Comparison of ENCODE assay signal across 1 cellular context in the genomic region with DNA sequence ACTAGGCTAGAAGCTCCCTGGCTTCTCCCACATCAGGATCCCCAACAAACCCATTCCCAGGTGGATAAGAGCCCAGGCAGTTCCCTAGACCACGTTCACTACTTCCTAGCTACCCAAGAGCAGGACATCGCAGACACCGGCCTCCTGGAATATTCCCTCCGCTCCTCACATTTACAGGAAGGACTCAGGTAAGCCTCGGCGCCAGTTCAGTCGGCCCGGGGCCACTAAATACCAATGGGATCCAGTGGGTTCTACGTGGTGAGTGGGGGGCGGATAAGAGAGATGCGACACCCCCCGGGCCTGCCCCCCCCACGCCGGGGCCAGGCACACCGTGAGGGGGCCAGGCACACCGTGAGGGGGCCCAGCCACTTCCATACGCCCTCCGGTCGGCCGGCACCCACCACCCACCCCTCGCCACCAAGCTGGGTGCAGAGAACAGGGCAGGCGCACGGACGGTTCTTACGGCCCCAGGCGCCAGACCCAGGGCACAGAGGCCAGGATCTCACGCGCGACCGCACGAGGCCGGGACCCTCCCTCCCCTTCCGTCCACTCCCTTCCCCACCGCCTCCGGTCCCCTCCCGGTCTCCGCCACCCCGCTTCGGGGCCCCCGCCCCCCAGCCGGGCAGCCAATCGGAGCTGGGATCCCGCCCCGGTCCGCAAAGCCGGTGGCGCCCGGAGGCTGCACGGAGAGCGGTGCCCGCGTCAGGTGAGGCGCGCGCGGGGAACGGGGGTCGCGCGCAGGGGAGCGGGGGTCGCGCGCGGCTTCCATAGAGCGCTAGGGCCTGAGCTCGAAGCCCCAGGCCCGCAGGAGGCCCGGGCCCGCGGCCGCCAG.
A peak's percentile ranks its signal among the peaks of the same experiment; 100 is the strongest.
TF ChIP-seq lines count a peak whose summit lies in the region.

Gene BLVRA (plus strand): TSS at position 652 of the 832 bp plus-strand sequence. CDS start 12,479 bp downstream, outside the sequence.

TF ChIP-seq in GM12878, 131 proteins besides CTCF, POLR2A, EP300 and RAD21 (continued from another document and continues in another):
- TF ChIP-seq HDGF (IDR thresholded peaks at IDR 0.05) (no peak), EZH2 (IDR thresholded peaks at IDR 0.05; ENCODE audit: borderline replicate concordance, control insufficient read depth, low read depth, low read length) (no peak), HDAC2 (IDR thresholded peaks at IDR 0.05) (no peak), HSF1 (IDR thresholded peaks at IDR 0.05; ENCODE audit: low read depth, low read length) (no peak), FOS (IDR thresholded peaks at IDR 0.05; ENCODE audit: borderline replicate concordance, extremely low read depth, insufficient read length) (no peak), ATF7 (IDR thresholded peaks at IDR 0.05; ENCODE audit: low read depth) (no peak), CBX5 (IDR thresholded peaks at IDR 0.05; ENCODE audit: low read depth) (no peak), MEF2A (IDR thresholded peaks at IDR 0.05; ENCODE audit: insufficient read depth, low read depth, low read length) (no peak), SMAD5 (IDR thresholded peaks at IDR 0.05; ENCODE audit: low read depth) (no peak), PML (IDR thresholded peaks at IDR 0.05; ENCODE audit: low read length) (no peak), MYC (IDR thresholded peaks at IDR 0.05; ENCODE audit: insufficient read depth, insufficient read length, insufficient replicate concordance, low read length, severe bottlenecking) (no peak), ZSCAN29 (IDR thresholded peaks at IDR 0.05) (no peak), KLF5 (IDR thresholded peaks at IDR 0.05; ENCODE audit: partially characterized antibody) (no peak), STAT1 (conservative IDR thresholded peaks at IDR 0.05) (no peak), MEF2B (IDR thresholded peaks at IDR 0.05; ENCODE audit: partially characterized antibody, poor library complexity, severe bottlenecking) (peak; percentile 13), MTA3 (IDR thresholded peaks at IDR 0.05; ENCODE audit: borderline replicate concordance, low read length) (no peak), FOXM1 (IDR thresholded peaks at IDR 0.05; ENCODE audit: low read depth, low read length) (no peak), IRF4 (IDR thresholded peaks at IDR 0.05; ENCODE audit: low read depth, low read length) (no peak), ZBTB11 (CRISPR knock-in tag; IDR thresholded peaks at IDR 0.05) (no peak), ZZZ3 (IDR thresholded peaks at IDR 0.05; ENCODE audit: control insufficient read depth, insufficient read length, low read depth) (no peak), CEBPB (IDR thresholded peaks at IDR 0.05; ENCODE audit: borderline replicate concordance in 1 of 2, low read depth in 2 of 2, low read length in 2 of 2) (no peak), EGR1 (IDR thresholded peaks at IDR 0.05; ENCODE audit: borderline replicate concordance in 1 of 2, low read depth in 2 of 2, low read length in 2 of 2) (0 out of 3 replicates have a peak, but pooled peaks of 1 of the 2 experiments have one; percentile 16), SREBF1 (IDR thresholded peaks at IDR 0.05; ENCODE audit: low read length) (no peak), PAX8 (IDR thresholded peaks at IDR 0.05) (no peak), SMAD1 (IDR thresholded peaks at IDR 0.05; ENCODE audit: low read depth, partially characterized antibody) (no peak), SPI1 (IDR thresholded peaks at IDR 0.05; ENCODE audit: borderline replicate concordance, insufficient read depth, low read depth, low read length) (no peak), IKZF2 (IDR thresholded peaks at IDR 0.05) (no peak), ZNF384 (IDR thresholded peaks at IDR 0.05; ENCODE audit: borderline replicate concordance, low read depth, low read length) (no peak), FOXK2 (IDR thresholded peaks at IDR 0.05) (no peak), ZNF687 (IDR thresholded peaks at IDR 0.05) (no peak)
- TF ChIP-seq, protein P1, sequence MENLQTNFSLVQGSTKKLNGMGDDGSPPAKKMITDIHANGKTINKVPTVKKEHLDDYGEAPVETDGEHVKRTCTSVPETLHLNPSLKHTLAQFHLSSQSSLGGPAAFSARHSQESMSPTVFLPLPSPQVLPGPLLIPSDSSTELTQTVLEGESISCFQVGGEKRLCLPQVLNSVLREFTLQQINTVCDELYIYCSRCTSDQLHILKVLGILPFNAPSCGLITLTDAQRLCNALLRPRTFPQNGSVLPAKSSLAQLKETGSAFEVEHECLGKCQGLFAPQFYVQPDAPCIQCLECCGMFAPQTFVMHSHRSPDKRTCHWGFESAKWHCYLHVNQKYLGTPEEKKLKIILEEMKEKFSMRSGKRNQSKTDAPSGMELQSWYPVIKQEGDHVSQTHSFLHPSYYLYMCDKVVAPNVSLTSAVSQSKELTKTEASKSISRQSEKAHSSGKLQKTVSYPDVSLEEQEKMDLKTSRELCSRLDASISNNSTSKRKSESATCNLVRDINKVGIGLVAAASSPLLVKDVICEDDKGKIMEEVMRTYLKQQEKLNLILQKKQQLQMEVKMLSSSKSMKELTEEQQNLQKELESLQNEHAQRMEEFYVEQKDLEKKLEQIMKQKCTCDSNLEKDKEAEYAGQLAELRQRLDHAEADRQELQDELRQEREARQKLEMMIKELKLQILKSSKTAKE (IDR thresholded peaks at IDR 0.05; ENCODE audit: low read depth, poor library complexity, severe bottlenecking): no peak
- TF ChIP-seq, protein P2, sequence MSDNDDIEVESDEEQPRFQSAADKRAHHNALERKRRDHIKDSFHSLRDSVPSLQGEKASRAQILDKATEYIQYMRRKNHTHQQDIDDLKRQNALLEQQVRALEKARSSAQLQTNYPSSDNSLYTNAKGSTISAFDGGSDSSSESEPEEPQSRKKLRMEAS (IDR thresholded peaks at IDR 0.05; ENCODE audit: low read depth, low read length): peak; percentile 1; the same call in 1 of the 2 replicates
- TF ChIP-seq, protein P3, sequence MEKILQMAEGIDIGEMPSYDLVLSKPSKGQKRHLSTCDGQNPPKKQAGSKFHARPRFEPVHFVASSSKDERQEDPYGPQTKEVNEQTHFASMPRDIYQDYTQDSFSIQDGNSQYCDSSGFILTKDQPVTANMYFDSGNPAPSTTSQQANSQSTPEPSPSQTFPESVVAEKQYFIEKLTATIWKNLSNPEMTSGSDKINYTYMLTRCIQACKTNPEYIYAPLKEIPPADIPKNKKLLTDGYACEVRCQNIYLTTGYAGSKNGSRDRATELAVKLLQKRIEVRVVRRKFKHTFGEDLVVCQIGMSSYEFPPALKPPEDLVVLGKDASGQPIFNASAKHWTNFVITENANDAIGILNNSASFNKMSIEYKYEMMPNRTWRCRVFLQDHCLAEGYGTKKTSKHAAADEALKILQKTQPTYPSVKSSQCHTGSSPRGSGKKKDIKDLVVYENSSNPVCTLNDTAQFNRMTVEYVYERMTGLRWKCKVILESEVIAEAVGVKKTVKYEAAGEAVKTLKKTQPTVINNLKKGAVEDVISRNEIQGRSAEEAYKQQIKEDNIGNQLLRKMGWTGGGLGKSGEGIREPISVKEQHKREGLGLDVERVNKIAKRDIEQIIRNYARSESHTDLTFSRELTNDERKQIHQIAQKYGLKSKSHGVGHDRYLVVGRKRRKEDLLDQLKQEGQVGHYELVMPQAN (conservative IDR thresholded peaks at IDR 0.05): 0 out of 2 replicates have a peak, but pooled peaks have one; percentile 31
- TF ChIP-seq, protein P4, sequence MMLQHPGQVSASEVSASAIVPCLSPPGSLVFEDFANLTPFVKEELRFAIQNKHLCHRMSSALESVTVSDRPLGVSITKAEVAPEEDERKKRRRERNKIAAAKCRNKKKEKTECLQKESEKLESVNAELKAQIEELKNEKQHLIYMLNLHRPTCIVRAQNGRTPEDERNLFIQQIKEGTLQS (IDR thresholded peaks at IDR 0.05; ENCODE audit: borderline replicate concordance, extremely low read depth, low read depth, low read length): no peak
- TF ChIP-seq, protein P5, sequence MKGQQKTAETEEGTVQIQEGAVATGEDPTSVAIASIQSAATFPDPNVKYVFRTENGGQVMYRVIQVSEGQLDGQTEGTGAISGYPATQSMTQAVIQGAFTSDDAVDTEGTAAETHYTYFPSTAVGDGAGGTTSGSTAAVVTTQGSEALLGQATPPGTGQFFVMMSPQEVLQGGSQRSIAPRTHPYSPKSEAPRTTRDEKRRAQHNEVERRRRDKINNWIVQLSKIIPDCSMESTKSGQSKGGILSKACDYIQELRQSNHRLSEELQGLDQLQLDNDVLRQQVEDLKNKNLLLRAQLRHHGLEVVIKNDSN (IDR thresholded peaks at IDR 0.05; ENCODE audit: borderline replicate concordance, extremely low read length, insufficient read depth, low read depth, low read length): no peak
